ENCODE assay signal across 8 cellular contexts in the genomic region with DNA sequence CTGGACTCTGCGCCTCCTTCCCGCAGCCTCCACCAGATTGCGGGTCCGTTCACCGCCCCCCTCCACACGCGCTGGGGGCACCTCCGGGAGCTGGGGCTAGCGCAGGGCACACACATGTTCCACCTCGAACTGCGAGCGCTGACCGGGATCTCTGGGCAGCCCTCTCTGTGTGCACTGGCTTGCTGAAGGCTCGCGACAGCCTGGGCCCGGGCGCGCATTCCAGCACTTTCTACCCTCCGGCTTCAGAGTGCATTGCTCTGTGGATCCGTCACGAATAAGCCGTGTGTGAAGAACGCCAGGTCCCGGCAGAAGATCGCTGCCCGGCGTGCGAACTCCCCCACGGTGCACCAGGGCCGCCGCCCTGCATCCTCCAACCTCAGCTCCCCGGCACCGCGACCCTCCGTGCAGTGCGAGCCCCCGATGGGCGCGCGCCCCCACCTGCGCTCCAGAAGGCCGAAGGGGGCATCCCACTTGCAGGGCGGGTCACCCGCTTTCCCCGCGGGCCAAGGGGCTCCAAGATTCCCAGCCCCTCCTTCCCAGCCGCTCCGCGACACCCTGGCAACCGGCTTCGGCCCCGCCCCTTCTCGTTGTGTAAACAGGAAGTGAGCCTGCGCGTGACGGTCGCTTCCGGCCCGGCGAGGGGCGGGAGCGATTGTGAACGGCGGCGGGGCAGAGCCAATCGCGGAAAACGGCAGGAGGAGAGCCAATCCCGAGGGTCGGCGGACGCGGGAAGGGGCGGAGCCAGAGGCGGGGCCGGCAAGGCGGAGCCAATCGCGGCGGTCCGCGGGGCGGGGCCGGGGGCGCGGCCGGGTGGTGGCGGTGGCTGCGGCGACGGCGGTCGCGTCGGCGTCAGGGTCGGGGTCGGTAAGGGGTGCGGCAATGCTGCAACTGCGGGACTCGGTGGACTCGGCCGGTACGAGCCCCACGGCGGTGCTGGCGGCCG. TPM values are rescaled to one million over a fixed set of nuclear protein-coding genes. Genes with fewer than 3 reads are reported as not detected.
A peak's percentile ranks its signal among the peaks of the same experiment; 100 is the strongest.
DNase-seq lines count a peak whose midpoint lies in the region; ATAC-seq, FAIRE-seq and TF ChIP-seq lines count a peak whose summit lies in the region.

TSS of gene TPRG1L (plus strand) at position 822 of the 943 bp plus-strand sequence. CDS start at position 880, 58 bp downstream.

- peak; percentile 94 for DNase-seq in D721Med (ENCODE audit: insufficient read length, low spot score)
- DNase-seq in HuH-7 (ENCODE audit: low spot score): peak; percentile 100
- peak; percentile 97 for DNase-seq in OCI-LY7 (ENCODE audit: low spot score)
- peak; percentile 98 for DNase-seq in activated T-cell treated with anti-CD3 and anti-CD28 coated beads for 1 hour (ENCODE audit: low read depth)
- peak; percentile 99 for DNase-seq in endothelial cell (ENCODE audit: low spot score)
- peak; percentile 97 for DNase-seq in middle frontal gyrus (ENCODE audit: extremely low spot score, low spot score)
- peak; percentile 96 to 97 for DNase-seq in stimulated activated CD8-positive, alpha-beta memory T cell treated with anti-CD3 and anti-CD28 coated beads, Interleukin-2, amount 100 ng/mL, for 1 hour (ENCODE audit: low read depth in 2 of 2)

- peak within 1 kb of the TSS; percentile 93 for H3K4me3 Mint-ChIP-seq in endothelial cell (ENCODE audit: unreplicated experiment)

- peaks cover 21% of the 10 kb centered on the region for H3K36me3 ChIP-seq in OCI-LY7 (ENCODE audit: insufficient read depth, low read length)

- no peaks in the 10 kb centered on the region for H4K20me1 ChIP-seq in OCI-LY7 (ENCODE audit: insufficient read depth, low read length)

- no TSS peak for BruUV-seq in OCI-LY7 (replicated peaks; lab: Mats Ljungman, UMichigan)

- no peaks in the 10 kb centered on the region for H3K9me3 ChIP-seq in OCI-LY7 (ENCODE audit: low read length)

- intact Hi-C loops in OCI-LY7 (cut with micrococcal nuclease; ENCODE audit: unreplicated experiment): no loop called here

- CTCF ChIA-PET in OCI-LY7 (lab: Charles Lee; ENCODE audit: unreplicated experiment): no interaction called here

- peaks cover 16% of the 10 kb centered on the region for H3K4me1 ChIP-seq in OCI-LY7 (ENCODE audit: insufficient read depth, low read length, poor library complexity, severe bottlenecking)

- peak; percentile 92 for ATAC-seq in GM21526 (IDR thresholded peaks at IDR 0.05; ENCODE audit: low FRiP score, unreplicated experiment)

- H3K9me3 Mint-ChIP-seq in endothelial cell (ENCODE audit: unreplicated experiment): no peaks in the 10 kb centered on the region

- no peak within 1 kb of the TSS for H3K27ac ChIP-seq in OCI-LY7 (ENCODE audit: low read depth, low read length, poor library complexity, severe bottlenecking)

- POLR2A ChIA-PET in OCI-LY7 (lab: Charles Lee): no interaction called here

- H2AFZ ChIP-seq in OCI-LY7 (ENCODE audit: low read length): peak within 1 kb of the TSS; percentile 89

- peak within 1 kb of the TSS; percentile 85 for H3K27ac Mint-ChIP-seq in endothelial cell (ENCODE audit: unreplicated experiment)

- no peaks in the 10 kb centered on the region for H3K79me2 ChIP-seq in OCI-LY7 (ENCODE audit: insufficient read depth, low read depth, low read length)

- no peak for FAIRE-seq in D721Med (lab: Jason Lieb, UNC)

- TF ChIP-seq CTCF in D721Med (IDR thresholded peaks at IDR 0.05; ENCODE audit: insufficient read depth, missing control alignments): no peak
- TF ChIP-seq CTCF in OCI-LY7 (conservative IDR thresholded peaks at IDR 0.05; ENCODE audit: low read length): no peak
- TF ChIP-seq CTCF in endothelial cell (IDR thresholded peaks at IDR 0.05; ENCODE audit: unreplicated experiment): no peak

- H3K27me3 Mint-ChIP-seq in endothelial cell (ENCODE audit: unreplicated experiment): peaks cover 10% of the 10 kb centered on the region

- H3K36me3 Mint-ChIP-seq in endothelial cell (ENCODE audit: low read depth, unreplicated experiment): peaks cover 14% of the 10 kb centered on the region

- peaks cover 23% of the 10 kb centered on the region for H3K4me1 Mint-ChIP-seq in endothelial cell (ENCODE audit: unreplicated experiment)

- peak within 1 kb of the TSS; percentile 88 for H3K4me3 ChIP-seq in OCI-LY7 (ENCODE audit: low read depth, low read length, poor library complexity, severe bottlenecking)

- peak within 1 kb of the TSS; percentile 97 for H3K4me2 ChIP-seq in OCI-LY7 (ENCODE audit: low read length)

- H3K9me2 ChIP-seq in OCI-LY7 (ENCODE audit: insufficient read depth, low read length): no peaks in the 10 kb centered on the region

RNA-seq across cellular contexts. Expression of gene TPRG1L, which starts in this region (rescaled TPM):
- total RNA-seq in OCI-LY7 (2014; rRNA removed; shearing (Covaris generic)): 3.1 and 3.6 TPM in 2 replicates
- total RNA-seq in OCI-LY7 (2022) (6.8 and 7.4 TPM in 2 replicates), endothelial cell (ENCODE audit: unreplicated experiment) (35.2 TPM)
